In the genomic region with DNA sequence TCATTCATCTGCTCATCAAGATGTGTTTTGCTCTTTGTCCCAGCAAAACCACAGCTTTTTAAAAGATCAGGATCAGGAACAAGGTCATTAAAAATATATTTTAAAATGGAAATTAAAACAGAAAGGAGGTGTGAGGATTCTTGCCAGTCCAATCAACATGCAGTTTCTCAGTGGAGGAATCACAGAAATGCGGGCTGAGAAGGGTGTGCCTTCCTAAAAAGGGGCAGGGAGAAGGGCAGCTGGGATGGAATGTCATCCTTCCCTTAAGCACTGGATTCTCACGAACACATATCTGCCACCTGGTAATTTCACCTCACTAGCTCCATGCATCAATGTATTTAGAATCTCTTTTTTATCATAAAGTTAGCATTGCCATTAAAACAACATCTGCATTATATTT, we compare ENCODE assay signal across 18 cellular contexts. TPM values are rescaled to one million over a fixed set of nuclear protein-coding genes. Genes with fewer than 3 reads are reported as not detected.
DNase-seq lines count a peak whose midpoint lies in the region; ATAC-seq and TF ChIP-seq lines count a peak whose summit lies in the region.
"Had no signal": no experiment of that assay in that cellular context is flagged by ENCODE, and none has a peak within 500 bp of the region (broad histone marks: within the 10 kb centered on the region; RNA-seq: fewer than 3 reads in every experiment).

No MANE protein-coding gene starts in this region.

- H3K27ac ChIP-seq in gastroesophageal sphincter = peak overlapping the region in 3 of 4 donors; percentile 44 to 57 (median 49)
- H3K27ac ChIP-seq: BLaER1 treated with 17β-estradiol and CSF1 and Interleukin-3, amounts not matched to agents 10 nM and 100 nM had no signal

- no peak overlapping the region for H3K4me3 Mint-ChIP-seq in osteocyte (ENCODE audit: unreplicated experiment)
- H3K4me3 Mint-ChIP-seq in CD14-positive monocyte = no peak overlapping the region
- no peak overlapping the region for H3K4me3 Mint-ChIP-seq in type B pancreatic cell
- H3K4me3 Mint-ChIP-seq: CD8-positive, alpha-beta T cell had no signal

- peak overlapping the region; percentile 74 for H3K27ac Mint-ChIP-seq in osteocyte (ENCODE audit: unreplicated experiment)
- H3K27ac Mint-ChIP-seq in CD14-positive monocyte = no peak overlapping the region
- H3K27ac Mint-ChIP-seq in type B pancreatic cell = no peak overlapping the region
- H3K27ac Mint-ChIP-seq: CD8-positive, alpha-beta T cell had no signal

- H3K27me3 ChIP-seq in gastroesophageal sphincter = no peaks in the 10 kb centered on the region
- H3K27me3 ChIP-seq: BLaER1 treated with 17β-estradiol and CSF1 and Interleukin-3, amounts not matched to agents 10 nM and 100 nM had no signal

- intact Hi-C loops in CD14-positive monocyte (cut with micrococcal nuclease) = no loop called here

- H3K36me3 Mint-ChIP-seq in osteocyte (ENCODE audit: unreplicated experiment) = peaks cover under 1% of the 10 kb centered on the region
- H3K36me3 Mint-ChIP-seq in CD14-positive monocyte = no peaks in the 10 kb centered on the region
- H3K36me3 Mint-ChIP-seq in type B pancreatic cell = no peaks in the 10 kb centered on the region
- H3K36me3 Mint-ChIP-seq: CD8-positive, alpha-beta T cell had no signal

- TF ChIP-seq CTCF in gastroesophageal sphincter (IDR thresholded peaks at IDR 0.05) (no peak), osteocyte (IDR thresholded peaks at IDR 0.05) (no peak), CD14-positive monocyte (IDR thresholded peaks at IDR 0.05) (no peak), type B pancreatic cell (conservative IDR thresholded peaks at IDR 0.05) (no peak)

- TF ChIP-seq EP300 in gastroesophageal sphincter (IDR thresholded peaks at IDR 0.05) = no peak

- no peaks in the 10 kb centered on the region for H3K36me3 ChIP-seq in gastroesophageal sphincter
- H3K36me3 ChIP-seq: BLaER1 treated with 17β-estradiol and CSF1 and Interleukin-3, amounts not matched to agents 10 nM and 100 nM had no signal

- H3K4me3 ChIP-seq in gastroesophageal sphincter = no peak overlapping the region
- H3K4me3 ChIP-seq: BLaER1 treated with 17β-estradiol and CSF1 and Interleukin-3, amounts not matched to agents 10 nM and 100 nM had no signal

- 30 to 42% methylated on average over 2 of the region's 2 CpGs for WGBS in gastroesophageal sphincter (ENCODE audit: low coverage in 1 of 2), 2 donors

- ATAC-seq in gastroesophageal sphincter = no peak
- ATAC-seq: CD8-positive, alpha-beta T cell; Panc1; SK-N-SH treated with all-trans-retinoic acid at 6 μM for 48 hours had no signal

- H3K9me3 ChIP-seq in gastroesophageal sphincter = no peaks in the 10 kb centered on the region
- H3K9me3 ChIP-seq: BLaER1 treated with 17β-estradiol and CSF1 and Interleukin-3, amounts not matched to agents 10 nM and 100 nM had no signal

- peak; percentile 15 for DNase-seq in LHCN-M2 (ENCODE audit: low read depth)
- no peak for DNase-seq in osteocyte (ENCODE audit: extremely low spot score, unreplicated experiment)
- no peak for DNase-seq in NAMALWA (ENCODE audit: low spot score)
- DNase-seq in NCI-H187 (lab: John Stamatoyannopoulos, UW) = no peak
- DNase-seq in CD14-positive monocyte (ENCODE audit: low spot score) = no peak
- no peak for DNase-seq in type B pancreatic cell (ENCODE audit: extremely low spot score, unreplicated experiment)
- DNase-seq: CD8-positive, alpha-beta T cell; GOT3; HCEC 1CT; KG1; NCI-H1694 treated with DMSO at 0.1 percent for 48 hours; NCI-H510A; NCI-H748 treated with DMSO at 0.1 percent for 48 hours; SIG-M5 had no signal

- peaks cover under 1% of the 10 kb centered on the region for H3K9me3 Mint-ChIP-seq in osteocyte (ENCODE audit: unreplicated experiment)
- H3K9me3 Mint-ChIP-seq in CD14-positive monocyte = peaks cover 0 to 4% (median 3%) of the 10 kb centered on the region in 7 donors
- no peaks in the 10 kb centered on the region for H3K9me3 Mint-ChIP-seq in type B pancreatic cell
- H3K9me3 Mint-ChIP-seq: CD8-positive, alpha-beta T cell had no signal

- no peak for TF ChIP-seq POLR2A in gastroesophageal sphincter (IDR thresholded peaks at IDR 0.05)

- H3K4me1 ChIP-seq in gastroesophageal sphincter = peaks cover 3 to 69% (median 9%) of the 10 kb centered on the region in 3 donors
- H3K4me1 ChIP-seq: BLaER1 treated with 17β-estradiol and CSF1 and Interleukin-3, amounts not matched to agents 10 nM and 100 nM had no signal

- H3K4me1 Mint-ChIP-seq in osteocyte (ENCODE audit: unreplicated experiment) (peaks cover 45% of the 10 kb centered on the region), CD14-positive monocyte (no peaks in the 10 kb centered on the region), type B pancreatic cell (ENCODE audit: unreplicated experiment) (peaks cover 5% of the 10 kb centered on the region)

- H3K27me3 Mint-ChIP-seq in osteocyte (ENCODE audit: unreplicated experiment) (no peaks in the 10 kb centered on the region), CD14-positive monocyte (ENCODE audit: low read depth in 3 of 3) (no peaks in the 10 kb centered on the region), type B pancreatic cell (no peaks in the 10 kb centered on the region)

RNA-seq across cellular contexts. Expression of a gene that starts 21.4 kb away (rescaled TPM):
- 20.5 and 31.9 TPM in 2 replicates for total RNA-seq in LHCN-M2 (2014; rRNA removed)
- polyA plus RNA-seq in LHCN-M2 (2012) = 68.7 TPM
- 100 to 1,000 TPM in 2 of 4 donors, 10 to 100 TPM in 2; 59.6 to 158 (median 99.9) TPM for total RNA-seq in gastroesophageal sphincter
- total RNA-seq in osteocyte = 157 and 175 TPM in 2 replicates
- not detected for polyA plus RNA-seq in CD14-positive monocyte
- total RNA-seq in type B pancreatic cell (ENCODE audit: low replicate concordance) = 5.0 and 7.3 TPM in 2 replicates
- total RNA-seq: CD8-positive, alpha-beta T cell had no signal
